In the genomic region with DNA sequence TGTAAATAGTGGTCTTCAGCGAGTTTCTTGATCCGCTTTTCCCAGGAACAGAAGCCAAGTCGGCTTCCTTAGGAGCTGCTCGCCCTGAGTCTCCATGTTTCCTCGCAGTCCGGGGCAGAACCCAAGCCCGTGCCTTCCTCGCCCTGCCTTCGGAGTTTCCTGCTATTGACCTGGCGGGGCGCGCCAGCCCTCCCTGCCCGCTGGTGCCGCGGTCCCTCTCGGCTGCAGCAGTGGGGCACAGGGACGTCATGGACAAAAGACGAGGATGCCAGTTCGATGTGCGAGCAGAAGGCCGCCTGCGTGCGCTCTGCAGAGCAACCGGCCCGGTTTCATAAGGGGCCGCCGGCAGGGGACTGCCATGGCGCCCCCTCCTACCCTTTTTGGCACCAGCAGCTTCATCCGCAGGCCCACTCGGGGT, we compare ENCODE assay signal across 8 cellular contexts. TPM values are rescaled to one million over a fixed set of nuclear protein-coding genes. Genes with fewer than 3 reads are reported as not detected.
A peak's percentile ranks its signal among the peaks of the same experiment; 100 is the strongest.
DNase-seq lines count a peak whose midpoint lies in the region; ATAC-seq and TF ChIP-seq lines count a peak whose summit lies in the region.

No MANE protein-coding gene starts in this region.

- no peaks in the 10 kb centered on the region for H3K9me3 ChIP-seq in NT2/D1 (ENCODE audit: insufficient read depth, low read length)
- H3K9me3 ChIP-seq in body of pancreas = no peaks in the 10 kb centered on the region

- peak overlapping the region; percentile 84 for H3K9ac ChIP-seq in NT2/D1 (ENCODE audit: insufficient read length, low read depth)

- peak in 1 of 3 donors; percentile 17 for TF ChIP-seq POLR2A in body of pancreas (IDR thresholded peaks at IDR 0.05)

- TF ChIP-seq CTCF in body of pancreas (IDR thresholded peaks at IDR 0.05) = no peak

- 31 to 94% methylated on average over 20 to 30 of the region's 30 CpGs for WGBS in body of pancreas, 2 donors

- H3K4me1 ChIP-seq in NT2/D1 (ENCODE audit: insufficient read depth, insufficient read length) (peaks cover 6% of the 10 kb centered on the region), body of pancreas (peaks cover 7% of the 10 kb centered on the region)

- H3K27me3 ChIP-seq in NT2/D1 (ENCODE audit: insufficient read depth, insufficient read length) = no peaks in the 10 kb centered on the region
- H3K27me3 ChIP-seq in body of pancreas = no peaks in the 10 kb centered on the region

- ATAC-seq in GM19452 (IDR thresholded peaks at IDR 0.05; ENCODE audit: unreplicated experiment) (peak; percentile 3), body of pancreas (no peak), HG02840 (IDR thresholded peaks at IDR 0.05; ENCODE audit: low FRiP score, unreplicated experiment) (no peak), HG02938 (IDR thresholded peaks at IDR 0.05; ENCODE audit: unreplicated experiment) (no peak)

- peak overlapping the region in 3 of 4 donors; percentile 13 to 65 (median 60) for H3K27ac ChIP-seq in body of pancreas

- peak; percentile 25 for DNase-seq in AG08396 (ENCODE audit: low spot score)
- peak; percentile 50 for DNase-seq in NT2/D1 (ENCODE audit: low read depth, low spot score)
- DNase-seq in body of pancreas = peak in 2 of 4 donors; percentile 22 to 52
- peak; percentile 50 for DNase-seq in inferior parietal cortex (ENCODE audit: extremely low spot score)
- DNase-seq in stimulated activated CD4-positive, alpha-beta T cell treated with anti-CD3 and anti-CD28 coated beads, Interleukin-4, amount 100 ng/mL, for 1 hour = peak; percentile 30

- H3K36me3 ChIP-seq in NT2/D1 (ENCODE audit: insufficient read depth, insufficient read length, low read length) = no peaks in the 10 kb centered on the region
- no peaks in the 10 kb centered on the region for H3K36me3 ChIP-seq in body of pancreas (replicated peaks in 1 of 2; ENCODE audit: insufficient read depth in 1 of 2, low read depth in 2 of 2)

- H3K4me3 ChIP-seq in NT2/D1 (ENCODE audit: insufficient read length, low read depth) (peak overlapping the region; percentile 59), body of pancreas (no peak overlapping the region)

- intact Hi-C loops in body of pancreas (cut with DNase I) = no loop called here

RNA-seq across cellular contexts. Expression of gene CLYBL, which starts 51.4 kb away (rescaled TPM):
- 10 to 100 TPM in 1 of 2 donors, 1 to 10 TPM in 1; 3.9 to 17.8 TPM for total RNA-seq in body of pancreas
